Comparison of ENCODE assay signal across 1 cellular context in the genomic region with DNA sequence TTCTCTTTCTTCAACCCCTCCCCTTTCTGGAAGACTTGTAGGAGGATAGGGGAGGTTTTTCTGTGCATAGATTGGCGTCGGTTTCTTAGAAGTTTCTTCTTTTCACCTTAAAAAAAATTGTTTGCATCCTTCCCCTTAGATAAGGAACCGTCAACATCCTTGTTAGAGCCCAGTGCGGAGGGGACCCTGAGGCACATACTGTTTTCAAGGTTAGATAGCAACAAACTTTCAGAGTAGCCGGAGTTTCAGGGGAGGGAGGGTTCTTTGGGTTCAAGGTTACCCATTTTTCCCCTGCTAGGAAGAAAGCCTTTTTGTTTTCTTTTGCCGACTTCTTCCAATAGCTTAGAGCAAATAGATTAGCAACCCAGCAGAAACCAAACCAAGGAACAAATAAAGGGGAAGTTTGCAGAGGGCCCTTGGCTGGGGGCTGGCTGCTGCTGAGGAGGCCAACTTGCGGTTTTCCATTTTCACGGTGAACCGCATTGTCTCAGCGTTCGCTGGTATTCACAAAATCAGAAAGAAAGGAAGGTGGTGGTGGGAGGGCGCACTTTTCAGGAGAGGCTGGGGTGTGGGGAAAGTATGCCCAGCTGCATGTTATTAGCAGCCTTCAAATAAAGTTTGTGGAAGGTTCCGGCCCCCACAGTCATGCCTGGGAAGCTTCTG.
TF ChIP-seq lines count a peak whose summit lies in the region.

No MANE protein-coding gene starts in this region.

TF ChIP-seq in HepG2, 621 proteins besides CTCF, POLR2A, EP300 and RAD21 (continued from another document and continues in another):
- TF ChIP-seq ZBTB25 (CRISPR knock-in tag; IDR thresholded peaks at IDR 0.05): 0 out of 2 replicates have a peak, but pooled peaks have one; percentile 41
- no peak for TF ChIP-seq NFKB2 (CRISPR knock-in tag; IDR thresholded peaks at IDR 0.05; ENCODE audit: borderline replicate concordance)
- no peak for TF ChIP-seq ZNF30 (CRISPR knock-in tag; IDR thresholded peaks at IDR 0.05)
- no peak for TF ChIP-seq ZNF33B (CRISPR knock-in tag; IDR thresholded peaks at IDR 0.05)
- no peak for TF ChIP-seq CREB3 (CRISPR knock-in tag; IDR thresholded peaks at IDR 0.05)
- TF ChIP-seq, protein P1, sequence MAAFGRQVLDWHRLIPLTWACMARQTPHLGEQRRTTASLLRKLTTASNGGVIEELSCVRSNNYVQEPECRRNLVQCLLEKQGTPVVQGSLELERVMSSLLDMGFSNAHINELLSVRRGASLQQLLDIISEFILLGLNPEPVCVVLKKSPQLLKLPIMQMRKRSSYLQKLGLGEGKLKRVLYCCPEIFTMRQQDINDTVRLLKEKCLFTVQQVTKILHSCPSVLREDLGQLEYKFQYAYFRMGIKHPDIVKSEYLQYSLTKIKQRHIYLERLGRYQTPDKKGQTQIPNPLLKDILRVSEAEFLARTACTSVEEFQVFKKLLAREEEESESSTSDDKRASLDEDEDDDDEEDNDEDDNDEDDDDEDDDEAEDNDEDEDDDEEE (CRISPR knock-in tag; IDR thresholded peaks at IDR 0.05): no peak
- peak; percentile 64; the same call in 1 of the 2 replicates for TF ChIP-seq ERF (CRISPR knock-in tag; IDR thresholded peaks at IDR 0.05)
- no peak for TF ChIP-seq CEBPG (CRISPR knock-in tag; IDR thresholded peaks at IDR 0.05)
- no peak for TF ChIP-seq BRD4 (CRISPR knock-in tag; IDR thresholded peaks at IDR 0.05)
- TF ChIP-seq HDAC6 (IDR thresholded peaks at IDR 0.05; ENCODE audit: low read depth, low read length): no peak
- no peak for TF ChIP-seq ZFP36L2 (CRISPR knock-in tag; IDR thresholded peaks at IDR 0.05)
- no peak for TF ChIP-seq SMYD3 (CRISPR knock-in tag; IDR thresholded peaks at IDR 0.05)
- TF ChIP-seq, protein P2, sequence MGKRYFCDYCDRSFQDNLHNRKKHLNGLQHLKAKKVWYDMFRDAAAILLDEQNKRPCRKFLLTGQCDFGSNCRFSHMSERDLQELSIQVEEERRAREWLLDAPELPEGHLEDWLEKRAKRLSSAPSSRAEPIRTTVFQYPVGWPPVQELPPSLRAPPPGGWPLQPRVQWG (CRISPR knock-in tag; IDR thresholded peaks at IDR 0.05; ENCODE audit: borderline replicate concordance, low read depth): no peak
- TF ChIP-seq ZNF224 (CRISPR knock-in tag; IDR thresholded peaks at IDR 0.05): no peak
- 0 out of 2 replicates have a peak, but pooled peaks have one; percentile 18 for TF ChIP-seq ELF1 (CRISPR knock-in tag; IDR thresholded peaks at IDR 0.05)
- TF ChIP-seq, protein P3, sequence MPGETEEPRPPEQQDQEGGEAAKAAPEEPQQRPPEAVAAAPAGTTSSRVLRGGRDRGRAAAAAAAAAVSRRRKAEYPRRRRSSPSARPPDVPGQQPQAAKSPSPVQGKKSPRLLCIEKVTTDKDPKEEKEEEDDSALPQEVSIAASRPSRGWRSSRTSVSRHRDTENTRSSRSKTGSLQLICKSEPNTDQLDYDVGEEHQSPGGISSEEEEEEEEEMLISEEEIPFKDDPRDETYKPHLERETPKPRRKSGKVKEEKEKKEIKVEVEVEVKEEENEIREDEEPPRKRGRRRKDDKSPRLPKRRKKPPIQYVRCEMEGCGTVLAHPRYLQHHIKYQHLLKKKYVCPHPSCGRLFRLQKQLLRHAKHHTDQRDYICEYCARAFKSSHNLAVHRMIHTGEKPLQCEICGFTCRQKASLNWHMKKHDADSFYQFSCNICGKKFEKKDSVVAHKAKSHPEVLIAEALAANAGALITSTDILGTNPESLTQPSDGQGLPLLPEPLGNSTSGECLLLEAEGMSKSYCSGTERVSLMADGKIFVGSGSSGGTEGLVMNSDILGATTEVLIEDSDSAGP (CRISPR knock-in tag; IDR thresholded peaks at IDR 0.05; ENCODE audit: borderline replicate concordance): no peak
- TF ChIP-seq RELA (CRISPR knock-in tag; IDR thresholded peaks at IDR 0.05): no peak
- TF ChIP-seq ZNF879 (CRISPR knock-in tag; IDR thresholded peaks at IDR 0.05): no peak
- no peak for TF ChIP-seq YY1 (IDR thresholded peaks at IDR 0.05; ENCODE audit: insufficient read depth, insufficient replicate concordance, low read depth, low read length)
- no peak for TF ChIP-seq POLR2AphosphoS5 (IDR thresholded peaks at IDR 0.05; ENCODE audit: low read depth, low read length)
- no peak for TF ChIP-seq TOE1 (CRISPR knock-in tag; IDR thresholded peaks at IDR 0.05)
- TF ChIP-seq, protein P4, sequence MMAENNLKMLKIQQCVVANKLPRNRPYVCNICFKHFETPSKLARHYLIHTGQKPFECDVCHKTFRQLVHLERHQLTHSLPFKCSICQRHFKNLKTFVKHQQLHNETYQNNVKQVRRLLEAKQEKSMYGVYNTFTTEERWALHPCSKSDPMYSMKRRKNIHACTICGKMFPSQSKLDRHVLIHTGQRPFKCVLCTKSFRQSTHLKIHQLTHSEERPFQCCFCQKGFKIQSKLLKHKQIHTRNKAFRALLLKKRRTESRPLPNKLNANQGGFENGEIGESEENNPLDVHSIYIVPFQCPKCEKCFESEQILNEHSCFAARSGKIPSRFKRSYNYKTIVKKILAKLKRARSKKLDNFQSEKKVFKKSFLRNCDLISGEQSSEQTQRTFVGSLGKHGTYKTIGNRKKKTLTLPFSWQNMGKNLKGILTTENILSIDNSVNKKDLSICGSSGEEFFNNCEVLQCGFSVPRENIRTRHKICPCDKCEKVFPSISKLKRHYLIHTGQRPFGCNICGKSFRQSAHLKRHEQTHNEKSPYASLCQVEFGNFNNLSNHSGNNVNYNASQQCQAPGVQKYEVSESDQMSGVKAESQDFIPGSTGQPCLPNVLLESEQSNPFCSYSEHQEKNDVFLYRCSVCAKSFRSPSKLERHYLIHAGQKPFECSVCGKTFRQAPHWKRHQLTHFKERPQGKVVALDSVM (CRISPR knock-in tag; IDR thresholded peaks at IDR 0.05): no peak
- no peak for TF ChIP-seq ZNF670 (CRISPR knock-in tag; IDR thresholded peaks at IDR 0.05; ENCODE audit: borderline replicate concordance)
- no peak for TF ChIP-seq CENPT (CRISPR knock-in tag; IDR thresholded peaks at IDR 0.05; ENCODE audit: low read depth)
- no peak for TF ChIP-seq MED13 (CRISPR knock-in tag; IDR thresholded peaks at IDR 0.05)
- no peak for TF ChIP-seq HCFC1 (IDR thresholded peaks at IDR 0.05; ENCODE audit: low read depth, low read length)
- TF ChIP-seq ZNF780A (CRISPR knock-in tag; IDR thresholded peaks at IDR 0.05): no peak
- no peak for TF ChIP-seq ZSCAN21 (CRISPR knock-in tag; IDR thresholded peaks at IDR 0.05; ENCODE audit: borderline replicate concordance)
- TF ChIP-seq EED (CRISPR knock-in tag; IDR thresholded peaks at IDR 0.05): no peak
- TF ChIP-seq ATF1 (CRISPR knock-in tag; IDR thresholded peaks at IDR 0.05): no peak
- no peak for TF ChIP-seq RFXAP (CRISPR knock-in tag; IDR thresholded peaks at IDR 0.05; ENCODE audit: borderline replicate concordance)
- no peak; the same call in 1 of the 2 replicates for TF ChIP-seq ETV5 (CRISPR knock-in tag; IDR thresholded peaks at IDR 0.05; ENCODE audit: borderline replicate concordance)
- no peak for TF ChIP-seq ZNF572 (CRISPR knock-in tag; IDR thresholded peaks at IDR 0.05)
- TF ChIP-seq CENPX (CRISPR knock-in tag; IDR thresholded peaks at IDR 0.05): no peak
- no peak for TF ChIP-seq ZNF749 (CRISPR knock-in tag; IDR thresholded peaks at IDR 0.05; ENCODE audit: borderline replicate concordance)
- TF ChIP-seq LRRFIP1 (CRISPR knock-in tag; conservative IDR thresholded peaks at IDR 0.05): no peak
- TF ChIP-seq, protein P5, sequence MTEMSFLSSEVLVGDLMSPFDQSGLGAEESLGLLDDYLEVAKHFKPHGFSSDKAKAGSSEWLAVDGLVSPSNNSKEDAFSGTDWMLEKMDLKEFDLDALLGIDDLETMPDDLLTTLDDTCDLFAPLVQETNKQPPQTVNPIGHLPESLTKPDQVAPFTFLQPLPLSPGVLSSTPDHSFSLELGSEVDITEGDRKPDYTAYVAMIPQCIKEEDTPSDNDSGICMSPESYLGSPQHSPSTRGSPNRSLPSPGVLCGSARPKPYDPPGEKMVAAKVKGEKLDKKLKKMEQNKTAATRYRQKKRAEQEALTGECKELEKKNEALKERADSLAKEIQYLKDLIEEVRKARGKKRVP (CRISPR knock-in tag; IDR thresholded peaks at IDR 0.05): no peak
- TF ChIP-seq ZNF761 (CRISPR knock-in tag; conservative IDR thresholded peaks at IDR 0.05): no peak
- no peak for TF ChIP-seq ATF5 (CRISPR knock-in tag; IDR thresholded peaks at IDR 0.05; ENCODE audit: low read depth)
- TF ChIP-seq REXO4 (CRISPR knock-in tag; IDR thresholded peaks at IDR 0.05; ENCODE audit: borderline replicate concordance): no peak
- 0 out of 2 replicates have a peak, but pooled peaks have one; percentile 45 for TF ChIP-seq IRF2 (CRISPR knock-in tag; IDR thresholded peaks at IDR 0.05)
- no peak for TF ChIP-seq ZNF124 (CRISPR knock-in tag; IDR thresholded peaks at IDR 0.05)
- TF ChIP-seq, protein P6, sequence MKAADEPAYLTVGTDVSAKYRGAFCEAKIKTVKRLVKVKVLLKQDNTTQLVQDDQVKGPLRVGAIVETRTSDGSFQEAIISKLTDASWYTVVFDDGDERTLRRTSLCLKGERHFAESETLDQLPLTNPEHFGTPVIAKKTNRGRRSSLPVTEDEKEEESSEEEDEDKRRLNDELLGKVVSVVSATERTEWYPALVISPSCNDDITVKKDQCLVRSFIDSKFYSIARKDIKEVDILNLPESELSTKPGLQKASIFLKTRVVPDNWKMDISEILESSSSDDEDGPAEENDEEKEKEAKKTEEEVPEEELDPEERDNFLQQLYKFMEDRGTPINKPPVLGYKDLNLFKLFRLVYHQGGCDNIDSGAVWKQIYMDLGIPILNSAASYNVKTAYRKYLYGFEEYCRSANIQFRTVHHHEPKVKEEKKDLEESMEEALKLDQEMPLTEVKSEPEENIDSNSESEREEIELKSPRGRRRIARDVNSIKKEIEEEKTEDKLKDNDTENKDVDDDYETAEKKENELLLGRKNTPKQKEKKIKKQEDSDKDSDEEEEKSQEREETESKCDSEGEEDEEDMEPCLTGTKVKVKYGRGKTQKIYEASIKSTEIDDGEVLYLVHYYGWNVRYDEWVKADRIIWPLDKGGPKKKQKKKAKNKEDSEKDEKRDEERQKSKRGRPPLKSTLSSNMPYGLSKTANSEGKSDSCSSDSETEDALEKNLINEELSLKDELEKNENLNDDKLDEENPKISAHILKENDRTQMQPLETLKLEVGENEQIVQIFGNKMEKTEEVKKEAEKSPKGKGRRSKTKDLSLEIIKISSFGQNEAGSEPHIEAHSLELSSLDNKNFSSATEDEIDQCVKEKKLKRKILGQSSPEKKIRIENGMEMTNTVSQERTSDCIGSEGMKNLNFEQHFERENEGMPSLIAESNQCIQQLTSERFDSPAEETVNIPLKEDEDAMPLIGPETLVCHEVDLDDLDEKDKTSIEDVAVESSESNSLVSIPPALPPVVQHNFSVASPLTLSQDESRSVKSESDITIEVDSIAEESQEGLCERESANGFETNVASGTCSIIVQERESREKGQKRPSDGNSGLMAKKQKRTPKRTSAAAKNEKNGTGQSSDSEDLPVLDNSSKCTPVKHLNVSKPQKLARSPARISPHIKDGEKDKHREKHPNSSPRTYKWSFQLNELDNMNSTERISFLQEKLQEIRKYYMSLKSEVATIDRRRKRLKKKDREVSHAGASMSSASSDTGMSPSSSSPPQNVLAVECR (CRISPR knock-in tag; IDR thresholded peaks at IDR 0.05; ENCODE audit: borderline replicate concordance): no peak
- TF ChIP-seq HNRNPLL (IDR thresholded peaks at IDR 0.05; ENCODE audit: low read depth, low read length, poor library complexity, severe bottlenecking): peak; percentile 45
- TF ChIP-seq GATA4 (IDR thresholded peaks at IDR 0.05; ENCODE audit: borderline replicate concordance, low read depth): peak; percentile 38; the same call in 1 of the 2 replicates
- no peak for TF ChIP-seq PHF20 (CRISPR knock-in tag; IDR thresholded peaks at IDR 0.05)
- no peak for TF ChIP-seq ZNF546 (CRISPR knock-in tag; conservative IDR thresholded peaks at IDR 0.05)
- no peak for TF ChIP-seq BORCS8-MEF2B (CRISPR knock-in tag; IDR thresholded peaks at IDR 0.05)
- TF ChIP-seq CCAR2 (optimal IDR thresholded peaks at IDR 0.05; ENCODE audit: low read depth, low read length): no peak
